9 cellular contexts compared by ENCODE assay signal in the genomic region with DNA sequence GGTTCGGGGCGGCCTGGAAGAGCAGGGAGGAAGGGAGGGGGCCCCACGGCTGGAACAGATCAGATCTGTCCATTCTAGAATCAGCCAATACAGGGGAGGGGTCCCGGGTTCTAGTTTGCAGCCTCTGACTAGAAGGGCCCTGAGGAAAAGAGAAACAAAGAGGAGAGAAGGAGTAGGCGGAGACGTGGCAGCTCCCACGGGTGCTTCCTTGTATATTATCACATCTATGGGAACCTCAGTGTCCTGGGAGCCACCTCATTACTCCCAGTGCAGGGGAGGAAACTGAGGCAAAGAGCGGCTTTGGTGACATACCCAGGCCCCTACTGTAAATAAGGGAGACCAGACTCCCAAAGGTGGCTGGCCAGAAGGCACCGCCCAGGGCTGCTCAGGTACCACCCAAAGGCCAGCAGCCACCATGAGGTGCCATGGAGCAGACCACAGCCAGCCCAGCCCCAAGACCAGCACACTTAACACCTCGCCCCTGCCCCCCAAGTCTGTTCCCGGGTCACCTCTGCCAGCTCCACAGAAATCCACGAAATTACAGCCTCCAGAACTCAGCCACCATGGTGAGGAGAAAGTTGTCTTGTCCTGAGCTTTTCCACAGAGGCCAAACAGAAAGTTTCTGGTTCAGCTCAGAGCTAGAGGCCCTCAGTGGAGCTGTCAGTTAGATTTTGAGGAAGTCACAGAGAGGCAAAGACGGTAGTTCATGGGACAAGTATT. TPM values are rescaled to one million over a fixed set of nuclear protein-coding genes. Genes with fewer than 3 reads are reported as not detected.
DNase-seq lines count a peak whose midpoint lies in the region; ATAC-seq and TF ChIP-seq lines count a peak whose summit lies in the region.
"Had no signal": no experiment of that assay in that cellular context is flagged by ENCODE, and none has a peak within 500 bp of the region (broad histone marks: within the 10 kb centered on the region; RNA-seq: fewer than 3 reads in every experiment).

No MANE protein-coding gene starts in this region.

- POLR2A ChIA-PET in RWPE1 (lab: Yijun Ruan, JAX; ENCODE audit: low non-redundant PET) = no interaction called here

- peaks cover 0 to 13% of the 10 kb centered on the region in 2 donors for H3K36me3 Mint-ChIP-seq in naive B cell

- peaks cover 72 to 98% (median 81%) of the 10 kb centered on the region in 3 donors for H3K4me1 Mint-ChIP-seq in naive B cell

- H3K9me3 ChIP-seq in BLaER1 treated with 17β-estradiol and CSF1 and Interleukin-3, amounts not matched to agents 10 nM and 100 nM (replicated peaks in 1 of 11) = no peaks in the 10 kb centered on the region

- peaks cover 0 to 1% (median 0%) of the 10 kb centered on the region in 7 donors for H3K9me3 Mint-ChIP-seq in naive B cell

- H3K36me3 ChIP-seq in BLaER1 treated with 17β-estradiol and CSF1 and Interleukin-3, amounts not matched to agents 10 nM and 100 nM = peaks cover 0 to 26% (median 0%) of the 10 kb centered on the region in 11 experiments; a peak in 6 of 22 replicates

- peak overlapping the region; percentile 99 to 100 (median 100) for H3K27ac Mint-ChIP-seq in naive B cell

- DNase-seq in MV-4-11 (lab: John Stamatoyannopoulos, UW) (peak; percentile 82), naive B cell (no peak), RWPE1 (ENCODE audit: low spot score) (no peak), NCI-H2081 treated with DMSO at 0.1 percent for 48 hours (lab: John Stamatoyannopoulos, UW) (no peak)
- DNase-seq: trophoblast cell had no signal

- no peak for TF ChIP-seq CTCF in RWPE1 (conservative IDR thresholded peaks at IDR 0.05; ENCODE audit: low read depth)

- H3K27me3 Mint-ChIP-seq in naive B cell = no peaks in the 10 kb centered on the region

- H3K4me1 ChIP-seq in BLaER1 treated with 17β-estradiol and CSF1 and Interleukin-3, amounts not matched to agents 10 nM and 100 nM = peaks cover 50 to 89% (median 77%) of the 10 kb centered on the region in 10 experiments

- ATAC-seq in naive B cell (ENCODE audit: low read depth in 2 of 2) (peak; percentile 11 to 14), SK-N-SH treated with all-trans-retinoic acid at 6 μM for 48 hours (no peak), GM18868 (IDR thresholded peaks at IDR 0.05; ENCODE audit: unreplicated experiment) (no peak)

- peak overlapping the region; percentile 80 to 94 (median 86) for H3K9ac ChIP-seq in BLaER1 treated with 17β-estradiol and CSF1 and Interleukin-3, amounts not matched to agents 10 nM and 100 nM

- peak overlapping the region; percentile 57 to 73 (median 60) for H3K4me3 ChIP-seq in BLaER1 treated with 17β-estradiol and CSF1 and Interleukin-3, amounts not matched to agents 10 nM and 100 nM

- H3K4me2 ChIP-seq in BLaER1 treated with 17β-estradiol and CSF1 and Interleukin-3, amounts not matched to agents 10 nM and 100 nM = peak overlapping the region; percentile 92 to 100 (median 98)

- H3K27me3 ChIP-seq in BLaER1 treated with 17β-estradiol and CSF1 and Interleukin-3, amounts not matched to agents 10 nM and 100 nM = no peaks in the 10 kb centered on the region

- CTCF ChIA-PET in RWPE1 (lab: Yijun Ruan, JAX) = interaction anchor here (0.6 kb wide), 1 partner anchor 507 kb away, joined by 3 read pairs; no protein-coding TSS in a partner anchor

- H4K20me1 ChIP-seq in BLaER1 treated with 17β-estradiol and CSF1 and Interleukin-3, amounts not matched to agents 10 nM and 100 nM = peaks cover 0 to 3% (median 0%) of the 10 kb centered on the region in 11 experiments; a peak in 3 of 22 replicates

- H3K27ac ChIP-seq in BLaER1 treated with 17β-estradiol and CSF1 and Interleukin-3, amounts not matched to agents 10 nM and 100 nM = peak overlapping the region; percentile 80 to 99 (median 94)
- H3K27ac ChIP-seq in angular gyrus (ENCODE audit: low read depth, low read length) (peak overlapping the region; percentile 15), RWPE1 (no peak overlapping the region)

- H3K4me3 Mint-ChIP-seq in naive B cell = peak overlapping the region; percentile 86 to 99 (median 97)

TF ChIP-seq in SK-N-SH treated with all-trans-retinoic acid at 6 μM for 48 hours, 23 proteins besides CTCF, POLR2A, EP300 and RAD21:
- TF ChIP-seq ZFP3 (CRISPR knock-in tag; IDR thresholded peaks at IDR 0.05) = no peak

RNA-seq across cellular contexts. Expression of a gene that starts 2.1 kb away (rescaled TPM):
- polyA plus RNA-seq in naive B cell (ENCODE audit: low read depth in 6 of 6) = 1 to 10 TPM; 4.7 to 9.2 (median 7.3) TPM

Comparison
In these comparisons a context has a peak if more than half of its experiments do, and no peak if none do; other contexts are left out.
1. ATAC-seq: peak in naive B cell (2 of 2); none in SK-N-SH treated with all-trans-retinoic acid at 6 μM for 48 hours (single experiment) and GM18868 (single experiment).